In genomic region chr1:107142370-107142668, GRCh38 we compare ENCODE assay signal across 12 cellular contexts. TPM values are rescaled to one million over a fixed set of nuclear protein-coding genes. Genes with fewer than 3 reads are reported as not detected.
DNase-seq lines count a peak whose midpoint lies in the region; ATAC-seq, FAIRE-seq and TF ChIP-seq lines count a peak whose summit lies in the region.
"Had no signal": no experiment of that assay in that cellular context is flagged by ENCODE, and none has a peak within 500 bp of the region (broad histone marks: within the 10 kb centered on the region; RNA-seq: fewer than 3 reads in every experiment).

No MANE protein-coding gene starts in this region.

- H3K27me3 Mint-ChIP-seq in H9 (ENCODE audit: low read depth) (peaks cover 26% of the 10 kb centered on the region), memory B cell (peaks cover 1% of the 10 kb centered on the region)
- peaks cover 61% of the 10 kb centered on the region for H3K27me3 Mint-ChIP-seq in activated naive CD8-positive, alpha-beta T cell treated with anti-CD3 and anti-CD28 coated beads, Interleukin-2, amount 10 ng/mL, durations not matched to agents 7 days and 5 days

- H3K23me2 ChIP-seq in H9 (ENCODE audit: insufficient read length, low read depth, low read length, poor library complexity, severe bottlenecking), result peaks cover 21% of the 10 kb centered on the region

- no peak overlapping the region for H2AFZ ChIP-seq in H9 (ENCODE audit: low read length)

- DNase-seq in AG10803 (ENCODE audit: low read depth) (no peak), H9 (no peak), memory B cell (ENCODE audit: low spot score in 2 of 2) (no peak), HT-29 (ENCODE audit: low spot score) (no peak), GM12891 (ENCODE audit: insufficient read length, low spot score) (no peak), putamen (ENCODE audit: low spot score) (no peak), A172 (ENCODE audit: low spot score) (no peak)
- no peak for DNase-seq in activated naive CD8-positive, alpha-beta T cell treated with anti-CD3 and anti-CD28 coated beads, Interleukin-2, amount 10 ng/mL, durations not matched to agents 7 days and 5 days
- DNase-seq: activated CD4-positive, alpha-beta T cell treated with anti-CD3 and anti-CD28 coated beads, Interleukin-2, amount 50 U/mL, for 48 hours; stimulated activated CD4-positive, alpha-beta T cell treated with anti-CD3 and anti-CD28 coated beads, Interleukin-1b, Interleukin-23, amount 100 ng/mL, for 48 hours had no signal

- POLR2A ChIA-PET in activated naive CD8-positive, alpha-beta T cell treated with anti-CD3 and anti-CD28 coated beads, Interleukin-2, amount 10 ng/mL, durations not matched to agents 7 days and 5 days (lab: Charles Lee), result interaction anchor here (0.7 kb wide), 1 partner anchor 12 kb away, joined by 3 read pairs; no protein-coding TSS in a partner anchor

- H2BK15ac ChIP-seq in H9 (ENCODE audit: low read depth, low read length), result no peak overlapping the region

- no peak overlapping the region for H4K91ac ChIP-seq in H9 (ENCODE audit: insufficient read length, low read depth, low read length)

- no peak overlapping the region for H3K23ac ChIP-seq in H9 (ENCODE audit: insufficient read length, low read depth, low read length)

- H3K36me3 Mint-ChIP-seq in H9 (ENCODE audit: insufficient read depth in 1 of 3, low read depth in 3 of 3) (no peaks in the 10 kb centered on the region), memory B cell (no peaks in the 10 kb centered on the region)
- H3K36me3 Mint-ChIP-seq in activated naive CD8-positive, alpha-beta T cell treated with anti-CD3 and anti-CD28 coated beads, Interleukin-2, amount 10 ng/mL, durations not matched to agents 7 days and 5 days, result no peaks in the 10 kb centered on the region

- WGBS in H9 (ENCODE audit: extremely low coverage, insufficient read length, low lambda C conversion rate), result no CpG with 5 or more reads among the region's 3 CpGs

- no peaks in the 10 kb centered on the region for H3K4me1 ChIP-seq in H9 (ENCODE audit: insufficient read depth, low read length)

- peak overlapping the region; percentile 85 for H3K4me2 ChIP-seq in H9 (ENCODE audit: insufficient read depth, insufficient read length, low read length)

- H3T11ph ChIP-seq in H9 (ENCODE audit: low read length), result no peak overlapping the region

- H3K4me1 Mint-ChIP-seq in H9 (peaks cover 22 to 27% of the 10 kb centered on the region in 2 experiments), memory B cell (peaks cover 15% of the 10 kb centered on the region)
- peaks cover 16% of the 10 kb centered on the region for H3K4me1 Mint-ChIP-seq in activated naive CD8-positive, alpha-beta T cell treated with anti-CD3 and anti-CD28 coated beads, Interleukin-2, amount 10 ng/mL, durations not matched to agents 7 days and 5 days

- no peak overlapping the region for H3K14ac ChIP-seq in H9 (ENCODE audit: insufficient read depth, low read length)

- no peak overlapping the region for H3K9ac ChIP-seq in H9 (ENCODE audit: extremely low read depth, insufficient read length, low read length)

- TF ChIP-seq CTCF in AG10803 (conservative IDR thresholded peaks at IDR 0.05; ENCODE audit: low read length) (no peak), H9 (conservative IDR thresholded peaks at IDR 0.05) (no peak)

- H3K56ac ChIP-seq in H9 (ENCODE audit: insufficient read length, low read depth, low read length), result no peak overlapping the region

- H3K4me3 ChIP-seq in AG10803 (ENCODE audit: low read length), result 0 out of 2 replicates have a peak overlapping the region, but pooled peaks have one; percentile 6

- H3K4ac ChIP-seq in H9 (ENCODE audit: low read depth, low read length), result no peak overlapping the region

- no peaks in the 10 kb centered on the region for H3K79me2 ChIP-seq in H9 (ENCODE audit: insufficient read depth, low read length)

- no peak overlapping the region for H2AK5ac ChIP-seq in H9 (ENCODE audit: insufficient read length, low read length)

- FAIRE-seq in GM12891 (lab: Jason Lieb, UNC), result no peak

- no peaks in the 10 kb centered on the region for H3K79me1 ChIP-seq in H9 (ENCODE audit: insufficient read depth, low read depth, low read length, poor library complexity, severe bottlenecking)

- no peak for TF ChIP-seq POLR2A in GM12891 (IDR thresholded peaks at IDR 0.05; ENCODE audit: low read depth, low read length)

- no peaks in the 10 kb centered on the region; a peak in 1 of 5 replicates for H3K9me3 Mint-ChIP-seq in H9
- no peaks in the 10 kb centered on the region for H3K9me3 Mint-ChIP-seq in activated naive CD8-positive, alpha-beta T cell treated with anti-CD3 and anti-CD28 coated beads, Interleukin-2, amount 10 ng/mL, durations not matched to agents 7 days and 5 days
- H3K9me3 Mint-ChIP-seq in memory B cell, result no peaks in the 10 kb centered on the region

- H2BK5ac ChIP-seq in H9 (ENCODE audit: insufficient read length, low read length), result no peak overlapping the region

- no peak overlapping the region for H2BK12ac ChIP-seq in H9 (ENCODE audit: insufficient read length, low read depth, low read length)

- no peak overlapping the region for H2BK20ac ChIP-seq in H9 (ENCODE audit: low read depth, low read length, poor library complexity, severe bottlenecking)

- no peak overlapping the region for H4K5ac ChIP-seq in H9 (ENCODE audit: insufficient read length, low read depth, low read length)

- H3K4me3 Mint-ChIP-seq in H9 (peak overlapping the region; percentile 66 to 89), memory B cell (peak overlapping the region; percentile 91)
- H3K4me3 Mint-ChIP-seq in activated naive CD8-positive, alpha-beta T cell treated with anti-CD3 and anti-CD28 coated beads, Interleukin-2, amount 10 ng/mL, durations not matched to agents 7 days and 5 days, result peak overlapping the region; percentile 8

- H2BK120ac ChIP-seq in H9 (ENCODE audit: low read depth, low read length, poor library complexity, severe bottlenecking), result no peak overlapping the region

- no peak overlapping the region for H3K18ac ChIP-seq in H9 (ENCODE audit: insufficient read length, low read depth, low read length)

- H3K27ac Mint-ChIP-seq in H9, result no peak overlapping the region
- no peak overlapping the region for H3K27ac Mint-ChIP-seq in activated naive CD8-positive, alpha-beta T cell treated with anti-CD3 and anti-CD28 coated beads, Interleukin-2, amount 10 ng/mL, durations not matched to agents 7 days and 5 days
- H3K27ac Mint-ChIP-seq in memory B cell, result no peak overlapping the region

- no peaks in the 10 kb centered on the region for H3K9me3 ChIP-seq in H9 (ENCODE audit: control insufficient read depth, low read depth, low read length)
- H3K9me3 ChIP-seq: ascending aorta had no signal

- no peak overlapping the region for H3K27ac ChIP-seq in H9 (ENCODE audit: insufficient read length, low read depth, low read length)
- H3K27ac ChIP-seq: ascending aorta had no signal

- H4K20me1 ChIP-seq in H9 (ENCODE audit: control insufficient read depth, insufficient read depth, insufficient read length), result no peaks in the 10 kb centered on the region

- no peak for ATAC-seq in activated naive CD8-positive, alpha-beta T cell treated with anti-CD3 and anti-CD28 coated beads, Interleukin-2, amount 10 ng/mL, durations not matched to agents 7 days and 5 days (ENCODE audit: low read depth)
- ATAC-seq in memory B cell (ENCODE audit: low read depth), result no peak

- no peak overlapping the region for H4K8ac ChIP-seq in H9 (replicated peaks; ENCODE audit: insufficient read length, low read depth, low read length)

- H3K27me3 ChIP-seq in H9 (ENCODE audit: insufficient read depth, low read length), result no peaks in the 10 kb centered on the region

TF ChIP-seq in GM12891, 5 proteins besides CTCF, POLR2A, EP300 and RAD21:
- TF ChIP-seq TAF1 (IDR thresholded peaks at IDR 0.05; ENCODE audit: low read depth, low read length) (no peak), SPI1 (IDR thresholded peaks at IDR 0.05; ENCODE audit: low read depth, low read length) (no peak), POLR2AphosphoS5 (IDR thresholded peaks at IDR 0.05; ENCODE audit: low read depth, low read length) (no peak), PAX5 (IDR thresholded peaks at IDR 0.05; ENCODE audit: insufficient read depth, low read length, severe bottlenecking) (no peak), POU2F2 (IDR thresholded peaks at IDR 0.05; ENCODE audit: low read depth, low read length) (no peak)

RNA-seq across cellular contexts. Expression of gene NTNG1, which starts 1.5 kb away (rescaled TPM):
- total RNA-seq in H9 (2021), result 1.0 and 1.5 TPM in 2 replicates
- under 1 TPM in 1 of 2 experiments, not detected in 1; 0.30 TPM for total RNA-seq in activated naive CD8-positive, alpha-beta T cell treated with anti-CD3 and anti-CD28 coated beads, Interleukin-2, amount 10 ng/mL, durations not matched to agents 7 days and 5 days
- total RNA-seq in HT-29 (2014; rRNA removed; shearing (Covaris generic)), result not detected in 2 replicates
- 5.3 TPM for polyA plus RNA-seq in GM12891 (2012; ENCODE audit: low read depth, missing spikeins)
- not detected in 2 replicates for total RNA-seq in A172 (2014; rRNA removed; shearing (Covaris generic))
- total RNA-seq: ascending aorta, SK-MEL-5 had no signal

Comparison
In these comparisons a context has a peak if more than half of its experiments do, and no peak if none do; other contexts are left out.
1. H3K4me3 Mint-ChIP-seq: peak in every context shown above with its lines; median percentile 91 in memory B cell; 78 in H9; 8 in activated naive CD8-positive, alpha-beta T cell treated with anti-CD3 and anti-CD28 coated beads, Interleukin-2, amount 10 ng/mL, durations not matched to agents 7 days and 5 days.